In genomic region chr20:63594043-63594561, GRCh38 we compare ENCODE assay signal across 1 cellular context.
A peak's percentile ranks its signal among the peaks of the same experiment; 100 is the strongest.
TF ChIP-seq lines count a peak whose summit lies in the region.

No MANE protein-coding gene starts in this region.

TF ChIP-seq in HepG2, 621 proteins besides CTCF, POLR2A, EP300 and RAD21:
- TF ChIP-seq ZNF761 (CRISPR knock-in tag; conservative IDR thresholded peaks at IDR 0.05) (no peak), ZNF253 (CRISPR knock-in tag; IDR thresholded peaks at IDR 0.05; ENCODE audit: borderline replicate concordance) (0 out of 2 replicates have a peak, but pooled peaks have one; percentile 24), AGO2 (optimal IDR thresholded peaks at IDR 0.05; ENCODE audit: low read depth, low read length) (peak; percentile 16)
TF ChIP-seq in HepG2: peak in this region for 2.
